Comparison of ENCODE assay signal across 8 cellular contexts in the genomic region with DNA sequence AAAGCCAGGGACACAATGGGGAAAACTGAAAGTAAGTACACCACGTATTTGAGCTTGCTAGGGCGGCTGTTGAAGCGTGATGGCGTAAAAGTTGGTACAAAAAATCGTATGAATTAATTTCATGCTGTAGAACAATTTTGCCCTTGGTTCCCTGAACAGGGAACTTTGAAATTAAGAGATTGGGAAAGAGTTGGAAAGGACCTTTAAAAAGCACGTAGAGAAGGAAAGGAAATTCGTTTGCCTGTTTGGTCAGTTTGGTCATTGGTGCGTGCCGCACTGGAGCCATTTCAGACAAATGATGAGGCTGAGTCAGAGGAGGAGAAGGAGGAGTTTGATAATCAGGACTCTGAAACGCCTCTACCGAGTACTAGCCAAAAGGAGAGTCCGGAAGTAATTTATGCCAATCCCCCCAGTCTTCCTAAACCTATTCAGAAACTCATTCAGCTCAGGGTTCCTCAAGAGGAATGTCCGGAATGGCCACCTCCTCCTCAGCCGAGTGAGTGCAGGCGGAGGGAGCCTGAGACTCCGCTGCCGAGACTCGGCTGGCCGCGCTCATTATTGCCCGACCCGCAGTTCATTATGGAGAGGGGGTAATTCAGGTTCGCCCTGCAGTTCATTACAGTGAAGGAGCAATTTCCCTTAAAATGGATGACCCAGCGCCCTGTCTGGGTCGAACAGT. TPM values are rescaled to one million over a fixed set of nuclear protein-coding genes. Genes with fewer than 3 reads are reported as not detected.
A peak's percentile ranks its signal among the peaks of the same experiment; 100 is the strongest.
DNase-seq lines count a peak whose midpoint lies in the region; ATAC-seq, FAIRE-seq and TF ChIP-seq lines count a peak whose summit lies in the region.

No MANE protein-coding gene starts in this region.

- TF ChIP-seq EP300 in HepG2 (IDR thresholded peaks at IDR 0.05; ENCODE audit: low read depth in 2 of 2, low read length in 2 of 2) (no peak), HepG2 (CRISPR knock-in tag; IDR thresholded peaks at IDR 0.05; ENCODE audit: borderline replicate concordance) (no peak)

- H3K4me3 Mint-ChIP-seq in stimulated activated naive B cell treated with anti-CD40 and anti-IgM and Interleukin-4, amounts not matched to agents 10 μg/mL and 1 μg/mL and 100 μg/mL, for 72 hours, result peak overlapping the region; percentile 89 to 93

- DNase-seq in NCI-H524 (lab: John Stamatoyannopoulos, UW) (peak; percentile 16 to 56), NCI-H524 treated with DMSO at 0.1 percent for 48 hours (lab: John Stamatoyannopoulos, UW) (no peak), HCT116 (ENCODE audit: low read depth, low spot score) (peak; percentile 44), MG63 (peak; percentile 54), WERI-Rb-1 (peak; percentile 28), dermis blood vessel endothelial cell (peak; percentile 68), HepG2 (ENCODE audit: low spot score) (peak; percentile 6)
- peak; percentile 39 for DNase-seq in stimulated activated naive B cell treated with anti-CD40 and anti-IgM and Interleukin-4, amounts not matched to agents 10 μg/mL and 1 μg/mL and 100 μg/mL, for 72 hours

- H3K4me1 Mint-ChIP-seq in stimulated activated naive B cell treated with anti-CD40 and anti-IgM and Interleukin-4, amounts not matched to agents 10 μg/mL and 1 μg/mL and 100 μg/mL, for 72 hours, result peaks cover 7 to 13% of the 10 kb centered on the region in 2 donors

- POLR2A ChIA-PET in HCT116 (lab: Charles Lee) (no interaction called here), HepG2 (lab: Yijun Ruan, JAX) (interaction anchor here (0.6 kb wide), 1 partner anchor 438 kb away, joined by 3 read pairs; no protein-coding TSS in a partner anchor)

- no peaks in the 10 kb centered on the region for H3K36me3 Mint-ChIP-seq in stimulated activated naive B cell treated with anti-CD40 and anti-IgM and Interleukin-4, amounts not matched to agents 10 μg/mL and 1 μg/mL and 100 μg/mL, for 72 hours

- RAD21 ChIA-PET in HCT116 (lab: Charles Lee; ENCODE audit: low non-redundant PET in 1 of 2, low total read pairs in 2 of 2, uncharacterized antibody in 2 of 2, unreplicated experiment in 2 of 2), result no interaction called here

- no peaks in the 10 kb centered on the region for H3K9me3 Mint-ChIP-seq in stimulated activated naive B cell treated with anti-CD40 and anti-IgM and Interleukin-4, amounts not matched to agents 10 μg/mL and 1 μg/mL and 100 μg/mL, for 72 hours

- TF ChIP-seq RAD21 in HCT116 (IDR thresholded peaks at IDR 0.05; ENCODE audit: low read depth) (no peak), HepG2 (CRISPR knock-in tag; IDR thresholded peaks at IDR 0.05) (no peak)

- in situ Hi-C loops in HepG2 (cut with HindIII; ENCODE audit: extremely low pct_ligation_motif_present, low pct_unique_long_range_greater_than_20kb), result no loop called here

- no peaks in the 10 kb centered on the region for H4K20me1 ChIP-seq in HCT116 (ENCODE audit: insufficient read depth)
- H4K20me1 ChIP-seq in HepG2 (ENCODE audit: insufficient read depth, low read length), result no peaks in the 10 kb centered on the region

- peak overlapping the region; percentile 90 for H2AFZ ChIP-seq in HCT116 (ENCODE audit: low read depth, low read length, poor library complexity, severe bottlenecking)
- H2AFZ ChIP-seq in HepG2 (ENCODE audit: low read length), result peak overlapping the region; percentile 79

- H3K4me1 ChIP-seq in HCT116 (ENCODE audit: control insufficient read depth in 1 of 2, insufficient read depth in 2 of 2, low read length in 2 of 2), result peaks cover 2 to 13% of the 10 kb centered on the region in 2 experiments; a peak in 3 of 4 replicates
- peaks cover 16% of the 10 kb centered on the region for H3K4me1 ChIP-seq in HepG2 (ENCODE audit: insufficient read depth, low read length)

- H3K27me3 ChIP-seq in HCT116 (ENCODE audit: insufficient read depth, low read length) (no peaks in the 10 kb centered on the region), MG63 (no peaks in the 10 kb centered on the region), WERI-Rb-1 (ENCODE audit: insufficient read depth, low read depth, severe bottlenecking) (peaks cover 88% of the 10 kb centered on the region), HepG2 (ENCODE audit: control insufficient read depth in 1 of 2, insufficient read depth in 2 of 2, low read length in 2 of 2) (peaks cover 0 to 32% of the 10 kb centered on the region in 2 experiments; a peak in 3 of 5 replicates)

- 5% methylated on average over 25 of the region's 25 CpGs for WGBS in HepG2 (ENCODE audit: low lambda C conversion rate)

- no peaks in the 10 kb centered on the region for H3K27me3 Mint-ChIP-seq in stimulated activated naive B cell treated with anti-CD40 and anti-IgM and Interleukin-4, amounts not matched to agents 10 μg/mL and 1 μg/mL and 100 μg/mL, for 72 hours

- TF ChIP-seq POLR2A in HCT116 (IDR thresholded peaks at IDR 0.05; ENCODE audit: borderline replicate concordance, extremely low read depth, insufficient read depth, insufficient read length) (no peak), HepG2 (IDR thresholded peaks at IDR 0.05; ENCODE audit: insufficient read depth in 1 of 2, low read depth in 2 of 2, low read length in 2 of 2) (no peak)

- TF ChIP-seq CTCF in HCT116 (IDR thresholded peaks at IDR 0.05 in 2 of 3, conservative IDR thresholded peaks at IDR 0.05 in 1 of 3; ENCODE audit: borderline replicate concordance in 1 of 3, insufficient read depth in 1 of 3, low read depth in 2 of 3, low read length in 2 of 3), result no peak
- no peak for TF ChIP-seq CTCF in WERI-Rb-1 (IDR thresholded peaks at IDR 0.05; ENCODE audit: low read depth, low read length)
- TF ChIP-seq CTCF in HepG2 (CRISPR knock-in tag; IDR thresholded peaks at IDR 0.05), result no peak

- CTCF ChIA-PET in HCT116 (lab: Charles Lee), result interaction anchor here (1.0 kb wide), 1 partner anchor 421 kb away, joined by 3 read pairs; no protein-coding TSS in a partner anchor
- CTCF ChIA-PET in HepG2 (lab: Yijun Ruan, JAX; ENCODE audit: low intra/inter-chr PET ratio, low total read pairs), result interaction anchor here (0.9 to 2.1 kb wide), 6 partner anchors 421 to 707 kb away, joined by 3 to 9 read pairs (median 6); no protein-coding TSS in a partner anchor

- intact Hi-C loops in HCT116 (cut with micrococcal nuclease), result loop anchor here (2.0 to 5.0 kb wide), 6 partner anchors 284 to 706 kb away; a partner anchor contains a TSS
- intact Hi-C loops in HepG2 (cut with micrococcal nuclease; ENCODE audit: unreplicated experiment), result loop anchor here (1.0 to 5.0 kb wide), 6 partner anchors 41 to 707 kb away; no protein-coding TSS in a partner anchor

- H3K9ac ChIP-seq in HCT116 (ENCODE audit: low read length) (peak overlapping the region; percentile 64), HepG2 (ENCODE audit: insufficient read depth, low read depth, low read length) (peak overlapping the region; percentile 6; the same call in 1 of the 2 replicates)

- H3K4me2 ChIP-seq in HCT116 (ENCODE audit: low read length) (peak overlapping the region; percentile 83), HepG2 (ENCODE audit: low read depth, low read length) (peak overlapping the region; percentile 97)

- no peaks in the 10 kb centered on the region for H3K79me2 ChIP-seq in HCT116 (ENCODE audit: insufficient read depth, low read length)
- no peaks in the 10 kb centered on the region for H3K79me2 ChIP-seq in HepG2 (ENCODE audit: insufficient read depth, low read length)

- FAIRE-seq in HepG2 (lab: Jason Lieb, UNC), result no peak

- peak overlapping the region; percentile 87 for H3K27ac Mint-ChIP-seq in stimulated activated naive B cell treated with anti-CD40 and anti-IgM and Interleukin-4, amounts not matched to agents 10 μg/mL and 1 μg/mL and 100 μg/mL, for 72 hours

- peak overlapping the region; percentile 61 to 62 for H3K4me3 ChIP-seq in HCT116 (replicated peaks in 1 of 2; ENCODE audit: low read depth in 1 of 2, low read length in 2 of 2)
- H3K4me3 ChIP-seq in MG63, result peak overlapping the region; percentile 64
- H3K4me3 ChIP-seq in WERI-Rb-1 (ENCODE audit: low read depth, low read length), result peak overlapping the region; percentile 47
- peak overlapping the region; percentile 53 to 76 (median 75) for H3K4me3 ChIP-seq in HepG2 (replicated peaks in 1 of 3; ENCODE audit: insufficient read depth in 1 of 3, low read depth in 2 of 3, low read length in 3 of 3)

- peak; percentile 89 for ATAC-seq in HCT116
- ATAC-seq in HepG2, result peak; percentile 91
- peak; percentile 91 to 92 for ATAC-seq in stimulated activated naive B cell treated with anti-CD40 and anti-IgM and Interleukin-4, amounts not matched to agents 10 μg/mL and 1 μg/mL and 100 μg/mL, for 72 hours (replicated peaks)

- no peaks in the 10 kb centered on the region for H3K9me2 ChIP-seq in HCT116 (ENCODE audit: insufficient read depth)

- peak overlapping the region; percentile 61 for H3K27ac ChIP-seq in HCT116 (ENCODE audit: low read depth, low read length)
- H3K27ac ChIP-seq in WERI-Rb-1, result no peak overlapping the region
- no peak overlapping the region for H3K27ac ChIP-seq in HepG2 (ENCODE audit: extremely low read length, insufficient read depth, low read length)

- H3K9me3 ChIP-seq in HCT116 (ENCODE audit: control insufficient read depth in 1 of 2, insufficient read depth in 1 of 2, low read depth in 1 of 2, low read length in 2 of 2), result no peaks in the 10 kb centered on the region
- H3K9me3 ChIP-seq in MG63, result no peaks in the 10 kb centered on the region
- peaks cover 3% of the 10 kb centered on the region for H3K9me3 ChIP-seq in WERI-Rb-1 (ENCODE audit: severe bottlenecking)
- no peaks in the 10 kb centered on the region for H3K9me3 ChIP-seq in HepG2 (ENCODE audit: low read length)

- no peaks in the 10 kb centered on the region for H3K36me3 ChIP-seq in HCT116 (ENCODE audit: control insufficient read depth in 1 of 2, insufficient read depth in 2 of 2, low read length in 2 of 2)
- no peaks in the 10 kb centered on the region for H3K36me3 ChIP-seq in MG63
- H3K36me3 ChIP-seq in WERI-Rb-1, result no peaks in the 10 kb centered on the region
- H3K36me3 ChIP-seq in HepG2 (replicated peaks in 1 of 2; ENCODE audit: control insufficient read depth in 1 of 2, insufficient read depth in 2 of 2, low read length in 2 of 2), result no peaks in the 10 kb centered on the region

- BruUV-seq in HCT116 (replicated peaks; lab: Mats Ljungman, UMichigan) (TSS peak; percentile 73), HepG2 (replicated peaks; lab: Mats Ljungman, UMichigan) (no TSS peak)

RNA-seq across cellular contexts. Expression of a gene that starts 59.2 kb away (rescaled TPM):
- total RNA-seq in HCT116 (2021; ENCODE audit: unreplicated experiment) (14.5 TPM), dermis blood vessel endothelial cell (0.14 TPM in 1 of 2 replicates, not detected in the other), HepG2 (2016; rRNA removed; fragmentation: Illumina TruSeq; extraction: Trizol) (not detected in 2 replicates)
- polyA plus RNA-seq in HCT116 (2012), result 15.8 and 16.9 TPM in 2 replicates
- 0.33 TPM in 1 of 2 replicates, not detected in the other for total RNA-seq in MG63 (2014; rRNA removed; shearing (Covaris generic); ENCODE audit: low replicate concordance)
- not detected in 2 replicates for total RNA-seq in HepG2 (2016; cell fraction: cytosol; rRNA removed; fragmentation: Illumina TruSeq; extraction: Trizol; ENCODE audit: low read depth)
- not detected in 2 replicates for total RNA-seq in HepG2 (2016; cell fraction: insoluble cytoplasmic fraction; rRNA removed; fragmentation: Illumina TruSeq; extraction: Trizol)
- not detected in 2 replicates for total RNA-seq in HepG2 (2016; cell fraction: membrane; rRNA removed; fragmentation: Illumina TruSeq; extraction: Trizol)
- not detected in 2 replicates for total RNA-seq in HepG2 (2016; cell fraction: nucleus; rRNA removed; fragmentation: Illumina TruSeq; extraction: Trizol)
- not detected in 2 replicates for polyA plus RNA-seq in HepG2 (2011; rRNA removed)
- not detected in 2 replicates for polyA plus RNA-seq in HepG2 (2011; cell fraction: cytosol; rRNA removed)
- not detected in 2 replicates for polyA plus RNA-seq in HepG2 (2011; cell fraction: nucleus; rRNA removed)
- not detected in 2 replicates for polyA plus RNA-seq in HepG2 (2012)
- not detected in 2 replicates for polyA plus RNA-seq in HepG2 (2016; cell fraction: cytosol; fragmentation: Illumina TruSeq; extraction: Trizol; ENCODE audit: low read depth)
- polyA plus RNA-seq in HepG2 (2016; cell fraction: insoluble cytoplasmic fraction; fragmentation: Illumina TruSeq; extraction: Trizol; ENCODE audit: low read depth), result not detected in 2 replicates
- polyA plus RNA-seq in HepG2 (2016; cell fraction: membrane; fragmentation: Illumina TruSeq; extraction: Trizol; ENCODE audit: low read depth), result not detected in 2 replicates
- polyA plus RNA-seq in HepG2 (2016; cell fraction: nucleus; fragmentation: Illumina TruSeq; extraction: Trizol; ENCODE audit: insufficient read depth, low read depth), result not detected in 2 replicates
- 0.26 and 1.4 TPM in 2 replicates for polyA minus RNA-seq in HepG2 (2011; rRNA and poly(A)+ RNA removed; ENCODE audit: low replicate concordance)
- polyA minus RNA-seq in HepG2 (2011; cell fraction: cytosol; rRNA and poly(A)+ RNA removed), result not detected in 2 replicates
- not detected in 2 replicates for polyA minus RNA-seq in HepG2 (2011; cell fraction: nucleus; rRNA and poly(A)+ RNA removed)

Comparison
In these comparisons a context has a peak if more than half of its experiments do, and no peak if none do; other contexts are left out.
1. RNA of a gene that starts 59.2 kb away (total RNA-seq): 14.5 TPM in HCT116 (single experiment); 0.33 TPM in MG63, not detected in HepG2 and 0.14 TPM in dermis blood vessel endothelial cell; every median in the first group is over 10 times any median in the second.
2. Peak in every context shown above with its lines, with median percentiles within 50 percentile points of each other: ATAC-seq and H3K4me3 ChIP-seq.